Comparison of ENCODE assay signal across 8 cellular contexts in genomic region chr7:55366461-55367138, GRCh38. TPM values are rescaled to one million over a fixed set of nuclear protein-coding genes. Genes with fewer than 3 reads are reported as not detected.
DNase-seq lines count a peak whose midpoint lies in the region; TF ChIP-seq lines count a peak whose summit lies in the region.

No MANE protein-coding gene starts in this region.

- H3K9ac ChIP-seq in Loucy (ENCODE audit: low read depth, low read length, poor library complexity, severe bottlenecking): peak overlapping the region; percentile 97

- no peaks in the 10 kb centered on the region for H3K36me3 ChIP-seq in H7 (replicated peaks; ENCODE audit: control insufficient read depth, insufficient read depth, low read length)
- H3K36me3 ChIP-seq in Loucy (ENCODE audit: insufficient read depth, low read length): no peaks in the 10 kb centered on the region
- no peaks in the 10 kb centered on the region for H3K36me3 ChIP-seq in ovary

- no peaks in the 10 kb centered on the region for H3F3A ChIP-seq in Loucy (ENCODE audit: low read depth)

- intact Hi-C loops in ovary (cut with DNase I): no loop called here

- whole genome bisulfite sequencing in ovary, 3 donors: 0 to 1% (median 1%) methylated on average over 20 to 32 of the region's 32 CpGs

- no peaks in the 10 kb centered on the region for H3K27me3 ChIP-seq in H7 (ENCODE audit: control insufficient read depth, insufficient read depth, low read length)
- H3K27me3 ChIP-seq in Loucy (ENCODE audit: insufficient read depth, low read length, poor library complexity, severe bottlenecking): no peaks in the 10 kb centered on the region
- no peaks in the 10 kb centered on the region for H3K27me3 ChIP-seq in ovary

- H3K27ac ChIP-seq in ovary: peak overlapping the region; percentile 98 to 100

- DNase-seq in H7 (peak; percentile 41), fibroblast of pulmonary artery (ENCODE audit: low read depth) (peak; percentile 18), ovary (no peak), NCI-H1436 treated with DMSO at 0.1 percent for 48 hours (lab: John Stamatoyannopoulos, UW) (no peak), hepatic stellate cell (ENCODE audit: low spot score) (no peak)
- peak; percentile 30 for DNase-seq in activated CD4-positive, alpha-beta T cell treated with anti-CD3 and anti-CD28 coated beads, Interleukin-2, amount 10 ng/mL, durations not matched to agents 7 days and 5 days

- no peaks in the 10 kb centered on the region for H3K9me3 Mint-ChIP-seq in activated CD4-positive, alpha-beta T cell treated with anti-CD3 and anti-CD28 coated beads, Interleukin-2, amount 10 ng/mL, durations not matched to agents 7 days and 5 days

- H3K9me2 ChIP-seq in Loucy (replicated peaks; ENCODE audit: low read depth, low read length): no peaks in the 10 kb centered on the region

- no peak for TF ChIP-seq EP300 in ovary (IDR thresholded peaks at IDR 0.05)

- peaks cover 32% of the 10 kb centered on the region for H3K4me1 Mint-ChIP-seq in activated CD4-positive, alpha-beta T cell treated with anti-CD3 and anti-CD28 coated beads, Interleukin-2, amount 10 ng/mL, durations not matched to agents 7 days and 5 days

- no peak for TF ChIP-seq CTCF in Loucy (conservative IDR thresholded peaks at IDR 0.05; ENCODE audit: low read length)
- TF ChIP-seq CTCF in fibroblast of pulmonary artery (IDR thresholded peaks at IDR 0.05; ENCODE audit: low read length, missing control alignments): no peak
- TF ChIP-seq CTCF in ovary (IDR thresholded peaks at IDR 0.05): no peak

- H3K4me3 ChIP-seq in GM08714 (ENCODE audit: low read length) (peak overlapping the region; percentile 90), H7 (ENCODE audit: insufficient read depth, low read depth, low read length) (peak overlapping the region; percentile 95), Loucy (ENCODE audit: low read length, poor library complexity, severe bottlenecking) (peak overlapping the region; percentile 96), fibroblast of pulmonary artery (replicated peaks; ENCODE audit: low read depth, low read length) (peak overlapping the region; percentile 94), ovary (peak overlapping the region; percentile 96)

- TF ChIP-seq POLR2A in ovary (IDR thresholded peaks at IDR 0.05): no peak

- H3K4me3 Mint-ChIP-seq in activated CD4-positive, alpha-beta T cell treated with anti-CD3 and anti-CD28 coated beads, Interleukin-2, amount 10 ng/mL, durations not matched to agents 7 days and 5 days: peak overlapping the region; percentile 95

- H4K20me1 ChIP-seq in Loucy (ENCODE audit: insufficient read depth, low read length, poor library complexity, severe bottlenecking): no peaks in the 10 kb centered on the region

- CTCF ChIA-PET in activated CD4-positive, alpha-beta T cell treated with anti-CD3 and anti-CD28 coated beads, Interleukin-2, amount 10 ng/mL, durations not matched to agents 7 days and 5 days (lab: Charles Lee): interaction anchor here (0.6 to 1.5 kb wide), 5 partner anchors 14 to 135 kb away, joined by 3 to 7 read pairs (median 4); no protein-coding TSS in a partner anchor

- peaks cover 8% of the 10 kb centered on the region for H3K36me3 Mint-ChIP-seq in activated CD4-positive, alpha-beta T cell treated with anti-CD3 and anti-CD28 coated beads, Interleukin-2, amount 10 ng/mL, durations not matched to agents 7 days and 5 days (ENCODE audit: low read depth)

- H3K27ac Mint-ChIP-seq in activated CD4-positive, alpha-beta T cell treated with anti-CD3 and anti-CD28 coated beads, Interleukin-2, amount 10 ng/mL, durations not matched to agents 7 days and 5 days: peak overlapping the region; percentile 98

- no peaks in the 10 kb centered on the region for H3K27me3 Mint-ChIP-seq in activated CD4-positive, alpha-beta T cell treated with anti-CD3 and anti-CD28 coated beads, Interleukin-2, amount 10 ng/mL, durations not matched to agents 7 days and 5 days

- no peaks in the 10 kb centered on the region for H3K9me3 ChIP-seq in Loucy (ENCODE audit: insufficient read depth, low read depth, low read length)
- H3K9me3 ChIP-seq in ovary: no peaks in the 10 kb centered on the region

- no peak overlapping the region for H3K4me2 ChIP-seq in Loucy (ENCODE audit: low read depth, low read length, poor library complexity, severe bottlenecking)

- H3K79me2 ChIP-seq in Loucy (ENCODE audit: insufficient read depth, low read length): peaks cover 26% of the 10 kb centered on the region

- POLR2A ChIA-PET in activated CD4-positive, alpha-beta T cell treated with anti-CD3 and anti-CD28 coated beads, Interleukin-2, amount 10 ng/mL, durations not matched to agents 7 days and 5 days (lab: Charles Lee): interaction anchor here (0.6 to 1.1 kb wide), 2 partner anchors 57 to 60 kb away, joined by 4 to 5 read pairs; no protein-coding TSS in a partner anchor

- H3K4me1 ChIP-seq in Loucy (ENCODE audit: insufficient read depth, low read length, poor library complexity, severe bottlenecking) (peaks cover 20% of the 10 kb centered on the region), ovary (ENCODE audit: insufficient read depth) (peaks cover 7% of the 10 kb centered on the region)

- peak overlapping the region; percentile 98 for H2AFZ ChIP-seq in Loucy (ENCODE audit: low read length)

RNA-seq across cellular contexts. Expression of gene LANCL2, which starts 1.5 kb away (rescaled TPM):
- total RNA-seq in H7 (2014; rRNA removed; shearing (Covaris generic)): 7.1 and 10.7 TPM in 2 replicates
- total RNA-seq in activated CD4-positive, alpha-beta T cell treated with anti-CD3 and anti-CD28 coated beads, Interleukin-2, amount 10 ng/mL, durations not matched to agents 7 days and 5 days: 10 to 100 TPM; 10.3 to 12.3 TPM
- 10 to 100 TPM in 6 of 7 donors, 1 to 10 TPM in 1; 7.5 to 20.4 (median 15.6) TPM for total RNA-seq in ovary
- 10 to 100 TPM; 16.8 to 19.6 TPM for polyA plus RNA-seq in ovary

Comparison
In these comparisons a context has a peak if more than half of its experiments do, and no peak if none do; other contexts are left out.
1. DNase-seq: peak in H7 (single experiment), activated CD4-positive, alpha-beta T cell treated with anti-CD3 and anti-CD28 coated beads, Interleukin-2, amount 10 ng/mL, durations not matched to agents 7 days and 5 days (single experiment) and fibroblast of pulmonary artery (single experiment); none in ovary (0 of 5), NCI-H1436 treated with DMSO at 0.1 percent for 48 hours (single experiment) and hepatic stellate cell (single experiment).
2. Peak in every context shown above with its lines, with median percentiles within 50 percentile points of each other: H3K4me3 ChIP-seq.